In the genomic region with DNA sequence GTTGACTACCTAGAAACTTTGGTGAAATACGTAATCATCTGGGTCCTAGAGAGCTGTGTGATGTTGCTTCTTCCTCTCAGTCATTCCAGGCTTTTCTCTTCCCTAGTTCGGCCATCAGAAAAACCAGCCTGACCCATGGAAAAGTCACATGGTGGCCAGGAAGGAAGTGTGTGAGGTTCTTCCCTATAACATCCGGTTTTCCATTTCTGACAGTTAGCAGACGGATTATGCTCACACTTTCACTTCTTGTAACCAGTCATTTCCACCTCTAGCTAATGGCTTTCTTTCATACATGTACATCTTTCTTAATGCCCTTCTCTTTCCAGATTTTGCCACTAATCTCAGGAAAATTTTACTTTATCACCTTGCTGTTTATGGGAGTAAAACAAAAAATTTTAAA, we compare ENCODE assay signal across 19 cellular contexts.
DNase-seq lines count a peak whose midpoint lies in the region; ATAC-seq, FAIRE-seq and TF ChIP-seq lines count a peak whose summit lies in the region.
"Had no signal": no experiment of that assay in that cellular context is flagged by ENCODE, and none has a peak within 500 bp of the region (broad histone marks: within the 10 kb centered on the region; RNA-seq: fewer than 3 reads in every experiment).

No MANE protein-coding gene starts in this region.

- H3K36me3 Mint-ChIP-seq in immature natural killer cell: peaks cover 10 to 24% (median 16%) of the 10 kb centered on the region in 3 donors
- peaks cover 8 to 39% (median 24%) of the 10 kb centered on the region in 5 donors for H3K36me3 Mint-ChIP-seq in naive thymus-derived CD4-positive, alpha-beta T cell

- peaks cover 21 to 27% of the 10 kb centered on the region in 2 donors for H3K4me1 Mint-ChIP-seq in immature natural killer cell
- H3K4me1 Mint-ChIP-seq in naive thymus-derived CD4-positive, alpha-beta T cell: peaks cover 0 to 9% (median 5%) of the 10 kb centered on the region in 7 donors

- H3K4me3 ChIP-seq in BLaER1 treated with 17β-estradiol and CSF1 and Interleukin-3, amounts not matched to agents 10 nM and 100 nM: no peak overlapping the region
- H3K4me3 ChIP-seq in Loucy (ENCODE audit: low read length, poor library complexity, severe bottlenecking): no peak overlapping the region
- no peak overlapping the region for H3K4me3 ChIP-seq in BE2C (ENCODE audit: low read depth, low read length)
- H3K4me3 ChIP-seq in naive thymus-derived CD4-positive, alpha-beta T cell (ENCODE audit: low read length): no peak overlapping the region
- H3K4me3 ChIP-seq: mucosa of descending colon, tibial artery had no signal

- peaks cover 15 to 34% (median 26%) of the 10 kb centered on the region in 10 experiments for H3K4me1 ChIP-seq in BLaER1 treated with 17β-estradiol and CSF1 and Interleukin-3, amounts not matched to agents 10 nM and 100 nM
- H3K4me1 ChIP-seq in Loucy (ENCODE audit: insufficient read depth, low read length, poor library complexity, severe bottlenecking) (peaks cover 4% of the 10 kb centered on the region), BE2C (peaks cover 5% of the 10 kb centered on the region)
- no peaks in the 10 kb centered on the region for H3K4me1 ChIP-seq in naive thymus-derived CD4-positive, alpha-beta T cell (ENCODE audit: control insufficient read depth in 2 of 2, insufficient read depth in 2 of 2, low read length in 2 of 2)
- H3K4me1 ChIP-seq: tibial artery had no signal

- TF ChIP-seq CTCF in Loucy (conservative IDR thresholded peaks at IDR 0.05; ENCODE audit: low read length) (no peak), BE2C (IDR thresholded peaks at IDR 0.05; ENCODE audit: low read depth, low read length) (no peak)

- no peak for FAIRE-seq in GM12891 (lab: Jason Lieb, UNC)

- no peak for ATAC-seq in sciatic nerve
- no peak for ATAC-seq in naive thymus-derived CD4-positive, alpha-beta T cell
- ATAC-seq: esophagus mucosa, mucosa of descending colon had no signal

- H3K27ac ChIP-seq in BLaER1 treated with 17β-estradiol and CSF1 and Interleukin-3, amounts not matched to agents 10 nM and 100 nM: peak overlapping the region in 3 of 11 experiments; percentile 0 to 39 (median 4); a peak in 3 of 22 replicates
- H3K27ac ChIP-seq in naive thymus-derived CD4-positive, alpha-beta T cell (ENCODE audit: low read depth, low read length): no peak overlapping the region
- H3K27ac ChIP-seq: neutrophil, tibial artery had no signal

- no peaks in the 10 kb centered on the region for H3K9me2 ChIP-seq in Loucy (replicated peaks; ENCODE audit: low read depth, low read length)

- POLR2A ChIA-PET in naive thymus-derived CD4-positive, alpha-beta T cell (lab: Charles Lee): no interaction called here

- intact Hi-C loops in sciatic nerve (cut with DNase I): no loop called here
- intact Hi-C loops in naive thymus-derived CD4-positive, alpha-beta T cell (cut with micrococcal nuclease): no loop called here

- H3K4me3 Mint-ChIP-seq in immature natural killer cell: peak overlapping the region in 3 of 5 donors; percentile 0 to 15 (median 8)
- H3K4me3 Mint-ChIP-seq in naive thymus-derived CD4-positive, alpha-beta T cell: no peak overlapping the region

- no peak overlapping the region for H2AFZ ChIP-seq in Loucy (ENCODE audit: low read length)

- H3K9me3 ChIP-seq in BLaER1 treated with 17β-estradiol and CSF1 and Interleukin-3, amounts not matched to agents 10 nM and 100 nM (replicated peaks in 1 of 11): peaks cover 28 to 62% (median 46%) of the 10 kb centered on the region in 11 experiments
- H3K9me3 ChIP-seq in Loucy (ENCODE audit: insufficient read depth, low read depth, low read length) (peaks cover 19% of the 10 kb centered on the region; the same call in 1 of the 2 replicates), BE2C (peaks cover 8% of the 10 kb centered on the region)
- peaks cover 0 to 16% (median 0%) of the 10 kb centered on the region in 3 experiments for H3K9me3 ChIP-seq in naive thymus-derived CD4-positive, alpha-beta T cell (ENCODE audit: control insufficient read depth in 2 of 3, low read length in 3 of 3)

- H3F3A ChIP-seq in Loucy (ENCODE audit: low read depth): no peaks in the 10 kb centered on the region

- H3K27ac Mint-ChIP-seq in immature natural killer cell: peak overlapping the region in 1 of 6 donors; percentile 15
- no peak overlapping the region for H3K27ac Mint-ChIP-seq in naive thymus-derived CD4-positive, alpha-beta T cell

- H3K27me3 ChIP-seq in BLaER1 treated with 17β-estradiol and CSF1 and Interleukin-3, amounts not matched to agents 10 nM and 100 nM: no peaks in the 10 kb centered on the region
- H3K27me3 ChIP-seq in Loucy (ENCODE audit: insufficient read depth, low read length, poor library complexity, severe bottlenecking) (no peaks in the 10 kb centered on the region), BE2C (no peaks in the 10 kb centered on the region)
- H3K27me3 ChIP-seq in naive thymus-derived CD4-positive, alpha-beta T cell (ENCODE audit: control insufficient read depth in 2 of 2, insufficient read depth in 2 of 2, low read length in 2 of 2): no peaks in the 10 kb centered on the region
- H3K27me3 ChIP-seq: neutrophil, tibial artery had no signal

- no peak for TF ChIP-seq POLR2A in GM12891 (IDR thresholded peaks at IDR 0.05; ENCODE audit: low read depth, low read length)

- peaks cover 0 to 26% (median 19%) of the 10 kb centered on the region in 11 experiments; a peak in 19 of 22 replicates for H3K36me3 ChIP-seq in BLaER1 treated with 17β-estradiol and CSF1 and Interleukin-3, amounts not matched to agents 10 nM and 100 nM
- H3K36me3 ChIP-seq in Loucy (ENCODE audit: insufficient read depth, low read length) (no peaks in the 10 kb centered on the region), BE2C (no peaks in the 10 kb centered on the region)
- peaks cover 0 to 3% (median 0%) of the 10 kb centered on the region in 3 experiments for H3K36me3 ChIP-seq in naive thymus-derived CD4-positive, alpha-beta T cell (ENCODE audit: control insufficient read depth in 2 of 3, insufficient read depth in 3 of 3, low read length in 3 of 3)
- H3K36me3 ChIP-seq: neutrophil, tibial artery had no signal

- no peak for DNase-seq in GM12891 (ENCODE audit: insufficient read length, low spot score)
- no peak for DNase-seq in immature natural killer cell
- DNase-seq in sciatic nerve (ENCODE audit: low spot score): no peak
- DNase-seq in BE2C: no peak
- no peak for DNase-seq in naive thymus-derived CD4-positive, alpha-beta T cell
- no peak for DNase-seq in SKM-1 treated with dmso at 0.1 percent for 144 hours (lab: John Stamatoyannopoulos, UW; ENCODE audit: unreplicated experiment)
- DNase-seq: activated CD4-positive, alpha-beta T cell treated with anti-CD3 and anti-CD28 coated beads, Interleukin-2, amount 50 U/mL, for 48 hours; activated T-cell treated with anti-CD3 and anti-CD28 coated beads for 4 hours; COR-L47; Kasumi-1; mucosa of descending colon; NCI-H1105 treated with DMSO at 0.1 percent for 48 hours; NCI-H526 treated with DMSO at 0.1 percent for 48 hours; retina; tibial artery had no signal

- H3K79me2 ChIP-seq in Loucy (ENCODE audit: insufficient read depth, low read length): no peaks in the 10 kb centered on the region

- H3K9me3 Mint-ChIP-seq in immature natural killer cell: peaks cover 5 to 19% (median 9%) of the 10 kb centered on the region in 6 donors
- H3K9me3 Mint-ChIP-seq in naive thymus-derived CD4-positive, alpha-beta T cell: peaks cover 5 to 26% (median 10%) of the 10 kb centered on the region in 11 donors

- CTCF ChIA-PET in naive thymus-derived CD4-positive, alpha-beta T cell (lab: Charles Lee): no interaction called here

- H3K9ac ChIP-seq in BLaER1 treated with 17β-estradiol and CSF1 and Interleukin-3, amounts not matched to agents 10 nM and 100 nM: no peak overlapping the region
- no peak overlapping the region for H3K9ac ChIP-seq in Loucy (ENCODE audit: low read depth, low read length, poor library complexity, severe bottlenecking)

- peak overlapping the region; percentile 3 to 70 (median 12); a peak in 15 of 22 replicates for H3K4me2 ChIP-seq in BLaER1 treated with 17β-estradiol and CSF1 and Interleukin-3, amounts not matched to agents 10 nM and 100 nM
- peak overlapping the region; percentile 32 for H3K4me2 ChIP-seq in Loucy (ENCODE audit: low read depth, low read length, poor library complexity, severe bottlenecking)

- peaks cover 0 to 2% (median 0%) of the 10 kb centered on the region in 3 donors for H3K27me3 Mint-ChIP-seq in immature natural killer cell (ENCODE audit: low read depth in 3 of 3)
- no peaks in the 10 kb centered on the region for H3K27me3 Mint-ChIP-seq in naive thymus-derived CD4-positive, alpha-beta T cell

- no peaks in the 10 kb centered on the region for H4K20me1 ChIP-seq in BLaER1 treated with 17β-estradiol and CSF1 and Interleukin-3, amounts not matched to agents 10 nM and 100 nM
- no peaks in the 10 kb centered on the region for H4K20me1 ChIP-seq in Loucy (ENCODE audit: insufficient read depth, low read length, poor library complexity, severe bottlenecking)

TF ChIP-seq in GM12891, 5 proteins besides CTCF, POLR2A, EP300 and RAD21:
- TF ChIP-seq POLR2AphosphoS5 (IDR thresholded peaks at IDR 0.05; ENCODE audit: low read depth, low read length): no peak
- TF ChIP-seq POU2F2 (IDR thresholded peaks at IDR 0.05; ENCODE audit: low read depth, low read length): no peak
- TF ChIP-seq TAF1 (IDR thresholded peaks at IDR 0.05; ENCODE audit: low read depth, low read length): no peak
- peak; percentile 50 for TF ChIP-seq SPI1 (IDR thresholded peaks at IDR 0.05; ENCODE audit: low read depth, low read length)

Comparison
In these comparisons a context has a peak if more than half of its experiments do, and no peak if none do; other contexts are left out.
1. H3K4me3 Mint-ChIP-seq: peak in immature natural killer cell (3 of 5); none in naive thymus-derived CD4-positive, alpha-beta T cell (0 of 10).